In the genomic region with DNA sequence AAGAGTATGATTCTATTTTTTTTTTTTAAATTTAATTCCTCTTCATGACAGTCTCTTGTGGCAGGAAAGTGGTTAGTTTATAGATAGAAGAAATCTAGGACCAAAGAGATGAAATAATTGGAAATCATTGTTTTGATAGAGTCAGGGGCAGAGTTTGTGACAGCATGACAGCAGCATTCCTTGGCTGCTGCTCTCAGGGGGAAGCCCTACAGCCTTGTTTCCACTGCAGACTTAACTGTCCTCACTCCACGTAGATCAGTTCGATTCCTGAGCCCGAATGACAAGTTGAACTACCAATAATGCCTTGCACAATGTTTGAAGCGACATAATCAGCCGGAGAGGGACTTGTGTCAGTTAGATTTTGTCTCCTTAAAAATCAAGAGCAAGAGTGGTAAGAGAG, we compare ENCODE assay signal across 26 cellular contexts.
"Had no signal": no experiment of that assay in that cellular context is flagged by ENCODE, and none has a peak within 500 bp of the region (broad histone marks: within the 10 kb centered on the region; RNA-seq: fewer than 3 reads in every experiment).

No MANE protein-coding gene starts in this region.

- H3K9me3 Mint-ChIP-seq: activated B cell treated with CpG ODN at 0.5 μM for 24 hours; activated CD4-positive, alpha-beta T cell treated with anti-CD3 and anti-CD28 coated beads, Interleukin-2, amount 10 ng/mL, durations not matched to agents 24 days and 14 days; activated naive CD4-positive, alpha-beta T cell treated with anti-CD3 and anti-CD28 coated beads for 36 hours; activated T-cell treated with anti-CD3 and anti-CD28 coated beads, Interleukin-2, amount 50 U/mL, for 24 hours; activated T-helper 1 cell treated with anti-CD3 and anti-CD28 coated beads, Interleukin-12 subunit alpha, Interleukin-12 subunit beta, Interleukin-2, Interleukin-4 antibody, amounts not matched to agents 30 ng/mL and 10 ng/mL and 1 ng/mL, durations not matched to agents 14 hours and 24 hours and 36 hours; brain had no signal

- H3K27ac Mint-ChIP-seq: activated B cell treated with CpG ODN at 0.5 μM for 24 hours; activated CD4-positive, alpha-beta T cell treated with anti-CD3 and anti-CD28 coated beads, Interleukin-2, amount 10 ng/mL, durations not matched to agents 24 days and 14 days; activated naive CD4-positive, alpha-beta T cell treated with anti-CD3 and anti-CD28 coated beads for 36 hours; activated naive CD8-positive, alpha-beta T cell; activated T-helper 1 cell treated with anti-CD3 and anti-CD28 coated beads, Interleukin-12 subunit alpha, Interleukin-12 subunit beta, Interleukin-2, Interleukin-4 antibody, amounts not matched to agents 30 ng/mL and 10 ng/mL and 1 ng/mL, durations not matched to agents 14 hours and 24 hours and 36 hours had no signal

- H3K36me3 Mint-ChIP-seq: activated CD8-positive, alpha-beta memory T cell treated with anti-CD3 and anti-CD28 coated beads, Interleukin-2, amount 10 ng/mL, durations not matched to agents 7 days and 5 days; activated naive CD8-positive, alpha-beta T cell; brain had no signal

- H3K4me3 Mint-ChIP-seq: activated B cell treated with CpG ODN at 0.5 μM for 24 hours; activated CD4-positive, alpha-beta T cell treated with anti-CD3 and anti-CD28 coated beads, Interleukin-2, amount 10 ng/mL, durations not matched to agents 24 days and 14 days; activated naive CD4-positive, alpha-beta T cell treated with anti-CD3 and anti-CD28 coated beads for 36 hours; activated naive CD8-positive, alpha-beta T cell; activated T-helper 1 cell treated with anti-CD3 and anti-CD28 coated beads, Interleukin-12 subunit alpha, Interleukin-12 subunit beta, Interleukin-2, Interleukin-4 antibody, amounts not matched to agents 30 ng/mL and 10 ng/mL and 1 ng/mL, durations not matched to agents 14 hours and 24 hours and 36 hours had no signal

- H3K27ac ChIP-seq: SK-N-MC had no signal

- H3K4me1 Mint-ChIP-seq: activated B cell treated with CpG ODN at 0.5 μM for 24 hours; activated CD4-positive, alpha-beta T cell treated with anti-CD3 and anti-CD28 coated beads, Interleukin-2, amount 10 ng/mL, durations not matched to agents 24 days and 14 days had no signal

- H3K4me3 ChIP-seq: SK-N-MC had no signal

- H3K27me3 Mint-ChIP-seq: activated B cell treated with CpG ODN at 0.5 μM for 24 hours; activated naive CD8-positive, alpha-beta T cell; activated T-cell treated with anti-CD3 and anti-CD28 coated beads, Interleukin-2, amount 50 U/mL, for 24 hours had no signal

- DNase-seq: activated B cell treated with CpG ODN at 0.5 μM for 24 hours; activated CD4-positive, alpha-beta T cell treated with anti-CD3 and anti-CD28 coated beads for 1 hour; activated CD4-positive, alpha-beta T cell treated with anti-CD3 and anti-CD28 coated beads, Interleukin-2, amount 10 ng/mL, durations not matched to agents 24 days and 14 days; activated CD4-positive, alpha-beta T cell treated with anti-CD3 and anti-CD28 coated beads, Interleukin-2, amount 50 U/mL, for 48 hours; activated CD8-positive, alpha-beta memory T cell treated with anti-CD3 and anti-CD28 coated beads, Interleukin-2, amount 10 ng/mL, durations not matched to agents 7 days and 5 days; activated effector memory CD4-positive, alpha-beta T cell treated with anti-CD3 and anti-CD28 coated beads, Interleukin-2, amount 50 U/mL, for 16 hours; activated naive CD4-positive, alpha-beta T cell treated with anti-CD3 and anti-CD28 coated beads for 36 hours; activated T-cell treated with anti-CD3 and anti-CD28 coated beads, Interleukin-2, amount 50 U/mL, for 24 hours; amygdala; KG1; NCI-H1048; NCI-H146; NCI-H2029; NCI-H2107; NCI-H2171 treated with DMSO at 0.1 percent for 48 hours; NCI-H226; NCI-H510A; NCI-H526 treated with DMSO at 0.1 percent for 48 hours; NCI-H82; SIG-M5; T-helper 1 cell; T-helper 9 cell had no signal
